ENCODE assay signal across 32 cellular contexts in the genomic region with DNA sequence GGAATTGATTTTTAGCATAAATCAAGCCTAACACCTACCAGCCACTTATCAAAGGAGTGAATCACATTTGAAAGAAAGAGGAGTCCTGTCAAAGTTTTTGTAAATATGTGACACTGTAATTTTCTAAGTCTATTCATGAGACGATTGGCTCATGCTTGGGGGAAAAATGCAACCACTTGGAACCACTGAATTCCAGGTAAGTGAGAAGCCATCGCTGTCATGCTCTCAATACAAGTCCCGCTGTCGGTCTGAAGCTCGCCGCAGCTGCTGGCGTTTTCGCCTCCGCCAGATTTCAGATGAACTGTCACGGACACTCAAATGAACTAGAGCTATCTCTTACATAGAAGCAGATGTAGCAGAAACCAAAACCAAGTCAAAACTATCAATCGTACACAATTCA.
"Had no signal": no experiment of that assay in that cellular context is flagged by ENCODE, and none has a peak within 500 bp of the region (broad histone marks: within the 10 kb centered on the region; RNA-seq: fewer than 3 reads in every experiment).

No MANE protein-coding gene starts in this region.

- H3K4me1 Mint-ChIP-seq: activated CD4-positive, alpha-beta T cell treated with anti-CD3 and anti-CD28 coated beads, Interleukin-2, amount 10 ng/mL, durations not matched to agents 7 days and 5 days; activated naive CD4-positive, alpha-beta T cell treated with anti-CD3 and anti-CD28 coated beads, Interleukin-2, amount 50 U/mL, for 24 hours; activated naive CD8-positive, alpha-beta T cell treated with anti-CD3 and anti-CD28 coated beads for 36 hours; activated naive CD8-positive, alpha-beta T cell treated with anti-CD3 and anti-CD28 coated beads, Interleukin-2, amount 50 U/mL, for 24 hours had no signal

- H3K36me3 ChIP-seq: adrenal gland, breast epithelium, cardiac muscle cell had no signal

- H3K4me3 Mint-ChIP-seq: activated CD4-positive, alpha-beta T cell treated with anti-CD3 and anti-CD28 coated beads, Interleukin-2, amount 10 ng/mL, durations not matched to agents 7 days and 5 days; activated CD8-positive, alpha-beta T cell treated with anti-CD3 and anti-CD28 coated beads for 36 hours; activated naive CD4-positive, alpha-beta T cell treated with anti-CD3 and anti-CD28 coated beads for 36 hours; activated naive CD4-positive, alpha-beta T cell treated with anti-CD3 and anti-CD28 coated beads, Interleukin-2, amount 50 U/mL, for 24 hours; activated naive CD8-positive, alpha-beta T cell treated with anti-CD3 and anti-CD28 coated beads for 36 hours; activated naive CD8-positive, alpha-beta T cell treated with anti-CD3 and anti-CD28 coated beads, Interleukin-2, amount 50 U/mL, for 24 hours; activated T-helper 1 cell treated with anti-CD3 and anti-CD28 coated beads, Interleukin-12 subunit alpha, Interleukin-12 subunit beta, Interleukin-2, Interleukin-4 antibody, amounts not matched to agents 30 ng/mL and 10 ng/mL and 1 ng/mL, durations not matched to agents 14 hours and 24 hours and 36 hours; brain; dendritic cell treated with granulocyte-macrophage colony-stimulating factor and Interleukin-4, amounts not matched to agents 40 ng/mL and 50 ng/mL, for 4 days; effector memory CD8-positive, alpha-beta T cell had no signal

- H3K4me3 ChIP-seq: adrenal gland, breast epithelium, cardiac muscle cell, coronary artery had no signal

- H3K27me3 ChIP-seq: adrenal gland, breast epithelium, cardiac muscle cell had no signal

- H3K27ac Mint-ChIP-seq: activated CD4-positive, alpha-beta T cell treated with anti-CD3 and anti-CD28 coated beads, Interleukin-2, amount 10 ng/mL, durations not matched to agents 7 days and 5 days; activated CD8-positive, alpha-beta T cell treated with anti-CD3 and anti-CD28 coated beads for 36 hours; activated naive CD4-positive, alpha-beta T cell treated with anti-CD3 and anti-CD28 coated beads for 36 hours; activated naive CD4-positive, alpha-beta T cell treated with anti-CD3 and anti-CD28 coated beads, Interleukin-2, amount 50 U/mL, for 24 hours; activated naive CD8-positive, alpha-beta T cell treated with anti-CD3 and anti-CD28 coated beads for 36 hours; activated naive CD8-positive, alpha-beta T cell treated with anti-CD3 and anti-CD28 coated beads, Interleukin-2, amount 50 U/mL, for 24 hours; activated T-helper 1 cell treated with anti-CD3 and anti-CD28 coated beads, Interleukin-12 subunit alpha, Interleukin-12 subunit beta, Interleukin-2, Interleukin-4 antibody, amounts not matched to agents 30 ng/mL and 10 ng/mL and 1 ng/mL, durations not matched to agents 14 hours and 24 hours and 36 hours; activated T-helper 2 cell treated with anti-CD3 and anti-CD28 coated beads, Interferon-gamma antibody, Interleukin-2, Interleukin-4, amounts not matched to agents 10 μg/mL and 5 μg/mL and 100 μg/mL, durations not matched to agents 14 hours and 24 hours and 36 hours; brain; dendritic cell treated with granulocyte-macrophage colony-stimulating factor and Interleukin-4, amounts not matched to agents 40 ng/mL and 50 ng/mL, for 4 days; effector memory CD8-positive, alpha-beta T cell had no signal

- H3K36me3 Mint-ChIP-seq: activated naive CD4-positive, alpha-beta T cell treated with anti-CD3 and anti-CD28 coated beads, Interleukin-2, amount 50 U/mL, for 24 hours; activated naive CD8-positive, alpha-beta T cell treated with anti-CD3 and anti-CD28 coated beads for 36 hours; brain had no signal

- H3K4me1 ChIP-seq: adrenal gland, breast epithelium had no signal

- H3K9me3 Mint-ChIP-seq: activated CD4-positive, alpha-beta T cell treated with anti-CD3 and anti-CD28 coated beads, Interleukin-2, amount 10 ng/mL, durations not matched to agents 7 days and 5 days; activated naive CD4-positive, alpha-beta T cell treated with anti-CD3 and anti-CD28 coated beads for 36 hours; activated naive CD8-positive, alpha-beta T cell treated with anti-CD3 and anti-CD28 coated beads, Interleukin-2, amount 50 U/mL, for 24 hours; activated T-helper 1 cell treated with anti-CD3 and anti-CD28 coated beads, Interleukin-12 subunit alpha, Interleukin-12 subunit beta, Interleukin-2, Interleukin-4 antibody, amounts not matched to agents 30 ng/mL and 10 ng/mL and 1 ng/mL, durations not matched to agents 14 hours and 24 hours and 36 hours; activated T-helper 2 cell treated with anti-CD3 and anti-CD28 coated beads, Interferon-gamma antibody, Interleukin-2, Interleukin-4, amounts not matched to agents 10 μg/mL and 5 μg/mL and 100 μg/mL, durations not matched to agents 14 hours and 24 hours and 36 hours; dendritic cell treated with granulocyte-macrophage colony-stimulating factor and Interleukin-4, amounts not matched to agents 40 ng/mL and 50 ng/mL, for 4 days had no signal

- H3K27ac ChIP-seq: adrenal gland, breast epithelium, cardiac muscle cell, coronary artery, epithelial cell of prostate had no signal

- H3K27me3 Mint-ChIP-seq: activated CD4-positive, alpha-beta T cell treated with anti-CD3 and anti-CD28 coated beads, Interleukin-2, amount 10 ng/mL, durations not matched to agents 7 days and 5 days; activated CD8-positive, alpha-beta T cell treated with anti-CD3 and anti-CD28 coated beads for 36 hours; activated naive CD8-positive, alpha-beta T cell treated with anti-CD3 and anti-CD28 coated beads for 36 hours; activated naive CD8-positive, alpha-beta T cell treated with anti-CD3 and anti-CD28 coated beads, Interleukin-2, amount 50 U/mL, for 24 hours; dendritic cell treated with granulocyte-macrophage colony-stimulating factor and Interleukin-4, amounts not matched to agents 40 ng/mL and 50 ng/mL, for 4 days; effector memory CD8-positive, alpha-beta T cell had no signal

- H3K9me3 ChIP-seq: adrenal gland, breast epithelium had no signal

- DNase-seq: activated CD4-positive, alpha-beta T cell treated with anti-CD3 and anti-CD28 coated beads for 4 hours; activated CD4-positive, alpha-beta T cell treated with anti-CD3 and anti-CD28 coated beads, Interleukin-2, amount 10 ng/mL, durations not matched to agents 7 days and 5 days; activated CD4-positive, alpha-beta T cell treated with anti-CD3 and anti-CD28 coated beads, Interleukin-2, amount 50 U/mL, for 4 hours; activated CD4-positive, CD25-positive, alpha-beta regulatory T cell; activated CD4-positive, CD25-positive, alpha-beta regulatory T cell treated with anti-CD3 and anti-CD28 coated beads, Interleukin-2, amount 50 U/mL, for 72 hours; activated CD8-positive, alpha-beta memory T cell treated with anti-CD3 and anti-CD28 coated beads for 24 hours; activated CD8-positive, alpha-beta T cell treated with anti-CD3 and anti-CD28 coated beads for 36 hours; activated effector memory CD4-positive, alpha-beta T cell treated with anti-CD3 and anti-CD28 coated beads, Interleukin-2, amount 50 U/mL, for 16 hours; activated naive CD4-positive, alpha-beta T cell treated with anti-CD3 and anti-CD28 coated beads for 36 hours; activated naive CD8-positive, alpha-beta T cell treated with anti-CD3 and anti-CD28 coated beads for 36 hours; activated naive CD8-positive, alpha-beta T cell treated with anti-CD3 and anti-CD28 coated beads, Interleukin-2, amount 50 U/mL, for 24 hours; activated T-cell treated with anti-CD3 and anti-CD28 coated beads, Interleukin-2, amount 50 U/mL, for 1 hour; activated T-cell treated with anti-CD3 and anti-CD28 coated beads, Interleukin-2, amount 50 U/mL, for 48 hours; adrenal gland; amygdala; aorta; central memory CD4-positive, alpha-beta T cell; cerebellar nuclear complex; effector CD4-positive, alpha-beta T cell; effector memory CD8-positive, alpha-beta T cell; foreskin fibroblast; head of caudate nucleus; T-helper 2 cell had no signal
